ENCODE assay signal across 18 cellular contexts in genomic region chr13:38888309-38888708, GRCh38.
DNase-seq lines count a peak whose midpoint lies in the region; TF ChIP-seq lines count a peak whose summit lies in the region.
"Had no signal": no experiment of that assay in that cellular context is flagged by ENCODE, and none has a peak within 500 bp of the region (broad histone marks: within the 10 kb centered on the region; RNA-seq: fewer than 3 reads in every experiment).

No MANE protein-coding gene starts in this region.

- in situ Hi-C loops in brain microvascular endothelial cell (cut with HindIII; ENCODE audit: low pct_ligation_motif_present, low sequenced_read_pairs): no loop called here

- peak; percentile 65 for DNase-seq in ELR (ENCODE audit: low read depth)
- peak; percentile 5 for DNase-seq in HPDE6-E6E7 (ENCODE audit: extremely low spot score)
- peak; percentile 78 for DNase-seq in brain microvascular endothelial cell
- peak; percentile 84 for DNase-seq in kidney tubule cell (ENCODE audit: low spot score)
- no peak for DNase-seq in LoVo (ENCODE audit: low spot score)
- DNase-seq in AML-193 (lab: John Stamatoyannopoulos, UW): no peak
- no peak for DNase-seq in SHP77 treated with DMSO at 0.1 percent for 48 hours (lab: John Stamatoyannopoulos, UW)
- no peak for DNase-seq in mesenteric fat pad (ENCODE audit: low spot score)
- DNase-seq: activated T-cell treated with anti-CD3 and anti-CD28 coated beads for 4 hours; anterior cingulate cortex; H7; left cardiac atrium; naive B cell; stimulated activated CD4-positive, alpha-beta T cell treated with anti-CD3 and anti-CD28 coated beads, Interleukin-4, amount 100 ng/mL, for 4 hours; stimulated activated naive CD4-positive, alpha-beta T cell had no signal

- H3K36me3 ChIP-seq in brain microvascular endothelial cell (replicated peaks): no peaks in the 10 kb centered on the region
- H3K36me3 ChIP-seq: BLaER1, gastroesophageal sphincter, vagina had no signal

- no peak overlapping the region for H3K4me3 ChIP-seq in brain microvascular endothelial cell (ENCODE audit: low read depth, low read length)
- H3K4me3 ChIP-seq: BLaER1, gastroesophageal sphincter, vagina had no signal

- H3K27ac ChIP-seq in brain microvascular endothelial cell: no peak overlapping the region
- H3K27ac ChIP-seq: BLaER1, gastroesophageal sphincter, vagina had no signal

- H3K27me3 ChIP-seq in brain microvascular endothelial cell (replicated peaks): no peaks in the 10 kb centered on the region
- H3K27me3 ChIP-seq: BLaER1, gastroesophageal sphincter, vagina had no signal

- no peak for TF ChIP-seq CTCF in brain microvascular endothelial cell (IDR thresholded peaks at IDR 0.05; ENCODE audit: low read depth, low read length, missing control alignments)

Comparison
In these comparisons a context has a peak if more than half of its experiments do, and no peak if none do; other contexts are left out.
1. DNase-seq: peak in ELR (single experiment), HPDE6-E6E7 (single experiment), brain microvascular endothelial cell (single experiment) and kidney tubule cell (single experiment); none in LoVo (single experiment), AML-193 (0 of 2), SHP77 treated with DMSO at 0.1 percent for 48 hours (single experiment) and mesenteric fat pad (single experiment).